Comparison of ENCODE assay signal across 16 cellular contexts in genomic region chr1:113233441-113233840, GRCh38.
A peak's percentile ranks its signal among the peaks of the same experiment; 100 is the strongest.
DNase-seq lines count a peak whose midpoint lies in the region; ATAC-seq lines count a peak whose summit lies in the region.
"Had no signal": no experiment of that assay in that cellular context is flagged by ENCODE, and none has a peak within 500 bp of the region (broad histone marks: within the 10 kb centered on the region; RNA-seq: fewer than 3 reads in every experiment).

No MANE protein-coding gene starts in this region.

- DNase-seq in SK-MEL-5 (ENCODE audit: low read depth, low spot score), result peak; percentile 35
- DNase-seq in foreskin melanocyte, result peak; percentile 71
- DNase-seq in NCI-H524 (lab: John Stamatoyannopoulos, UW), result no peak
- DNase-seq in retina, result no peak
- DNase-seq: 8988T; ACHN; BE2C; C1 segment of cervical spinal cord; Caco-2; Calu3; CD4-positive, alpha-beta memory T cell; CD4-positive, CD25-positive, alpha-beta regulatory T cell; CD8-positive, alpha-beta memory T cell; DMS79 treated with DMSO at 0.1 percent for 48 hours; GF-D8 had no signal

- ATAC-seq in GM18520 (IDR thresholded peaks at IDR 0.05; ENCODE audit: unreplicated experiment), result no peak

- in situ Hi-C loops in SK-MEL-5 (cut with HindIII; ENCODE audit: low pct_unique_long_range_greater_than_20kb, low sequenced_read_pairs), result no loop called here

Comparison
In these comparisons a context has a peak if more than half of its experiments do, and no peak if none do; other contexts are left out.
1. DNase-seq: peak in SK-MEL-5 (single experiment) and foreskin melanocyte (single experiment); none in NCI-H524 (0 of 2) and retina (single experiment).